Comparison of ENCODE assay signal across 8 cellular contexts in the genomic region with DNA sequence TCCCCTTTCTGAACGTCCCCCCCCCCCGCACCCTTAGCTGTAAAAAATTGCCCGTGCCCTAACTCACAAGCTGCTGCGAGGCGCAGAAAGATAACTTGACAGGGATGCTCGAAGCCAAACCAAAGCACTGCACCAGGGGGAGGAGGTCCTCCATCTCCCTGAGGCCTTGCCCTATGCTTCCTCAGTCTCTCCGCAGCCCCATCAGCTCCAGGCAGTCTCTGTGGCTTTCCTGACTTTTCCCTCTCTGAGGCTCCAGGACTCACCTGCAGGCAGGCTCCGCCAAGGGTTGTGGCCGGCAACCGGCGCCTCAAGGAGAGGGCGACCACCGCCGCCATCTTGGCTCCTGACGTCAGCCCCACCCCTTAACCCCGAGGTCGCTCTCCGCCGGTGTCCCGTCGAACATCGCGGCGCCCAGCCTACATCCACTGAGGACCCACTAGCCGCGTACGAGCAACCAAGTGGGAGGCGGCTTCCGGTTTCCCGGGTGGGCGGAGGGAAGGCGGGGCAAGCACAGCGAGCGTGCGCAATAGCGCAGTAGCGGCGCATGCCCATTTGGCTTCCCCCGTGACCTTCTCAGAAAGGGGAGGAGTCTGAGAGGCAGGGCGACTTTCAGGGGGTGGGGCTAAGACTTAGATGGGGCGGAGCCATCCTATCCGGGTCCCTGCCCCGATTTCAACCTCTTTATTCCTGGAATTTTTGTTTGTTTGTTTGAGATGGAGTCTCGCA. TPM values are rescaled to one million over a fixed set of nuclear protein-coding genes. Genes with fewer than 3 reads are reported as not detected.
DNase-seq lines count a peak whose midpoint lies in the region; ATAC-seq lines count a peak whose summit lies in the region.

A gene (minus strand): TSS at position 348 of the 726 bp plus-strand sequence. CDS start 13 bp downstream, at position 335.

- no peaks in the 10 kb centered on the region for H3K27me3 ChIP-seq in rectal smooth muscle tissue (ENCODE audit: control insufficient read depth, insufficient read depth, low read length)
- H3K27me3 ChIP-seq in aorta (ENCODE audit: control insufficient read depth in 1 of 2, insufficient read depth in 2 of 2, low read length in 1 of 2): no peaks in the 10 kb centered on the region

- peak within 1 kb of the TSS; percentile 98 for H3K9ac ChIP-seq in rectal smooth muscle tissue (ENCODE audit: low read length)

- H3K4me1 ChIP-seq in rectal smooth muscle tissue (ENCODE audit: control insufficient read depth, insufficient read depth, low read length): peaks cover 5% of the 10 kb centered on the region
- H3K4me1 ChIP-seq in aorta (ENCODE audit: control insufficient read depth in 1 of 2, insufficient read depth in 2 of 2, low read length in 2 of 2): peaks cover 0 to 10% of the 10 kb centered on the region in 2 donors

- 0% methylated on average over 44 of the region's 44 CpGs for WGBS in aorta, 2 donors

- peak; percentile 82 for ATAC-seq in GM18508 (IDR thresholded peaks at IDR 0.05; ENCODE audit: insufficient read depth, unreplicated experiment)
- peak; percentile 94 for ATAC-seq in HG03025 (IDR thresholded peaks at IDR 0.05; ENCODE audit: low FRiP score, unreplicated experiment)
- ATAC-seq in aorta (ENCODE audit: low FRiP score): peak; percentile 99

- intact Hi-C loops in aorta (cut with DNase I): loop anchor here in 1 of 2 donors (2.0 kb wide), 1 partner anchor 41 kb away; no protein-coding TSS in a partner anchor

- peaks cover 2% of the 10 kb centered on the region for H3K36me3 ChIP-seq in rectal smooth muscle tissue (ENCODE audit: control insufficient read depth, insufficient read depth, low read length)
- no peaks in the 10 kb centered on the region for H3K36me3 ChIP-seq in aorta (ENCODE audit: control insufficient read depth in 1 of 2, insufficient read depth in 2 of 2, low read length in 1 of 2)

- no peaks in the 10 kb centered on the region for H3K9me3 ChIP-seq in aorta (ENCODE audit: control insufficient read depth, low read length)

- DNase-seq in NCI-H2081 (lab: John Stamatoyannopoulos, UW): peak; percentile 98 to 99
- peak; percentile 99 for DNase-seq in T1000 (lab: John Stamatoyannopoulos, UW)
- DNase-seq in astrocyte of the hippocampus (ENCODE audit: low read depth, low spot score): peak; percentile 100
- DNase-seq in hepatic stellate cell (ENCODE audit: low spot score): peak; percentile 98
- DNase-seq in aorta: peak; percentile 99

- H3K27ac ChIP-seq in rectal smooth muscle tissue (ENCODE audit: low read depth, low read length) (peak within 1 kb of the TSS; percentile 93), aorta (ENCODE audit: low read depth in 1 of 2, low read length in 2 of 2) (peak within 1 kb of the TSS in 1 of 2 donors; percentile 64)

- H3K4me3 ChIP-seq in rectal smooth muscle tissue (ENCODE audit: low read length) (peak within 1 kb of the TSS; percentile 100), aorta (ENCODE audit: low read length in 2 of 2) (peak within 1 kb of the TSS; percentile 28 to 43)

RNA-seq across cellular contexts. Expression of the gene that starts here (rescaled TPM):
- 10 to 100 TPM; 55.1 to 71.6 TPM for total RNA-seq in aorta
- polyA plus RNA-seq in aorta: 100 to 1,000 TPM in 1 of 2 donors, 10 to 100 TPM in 1; 71.8 to 130 TPM
